In genomic region chr19:47471381-47471732, GRCh38 we compare ENCODE assay signal across 9 cellular contexts. TPM values are rescaled to one million over a fixed set of nuclear protein-coding genes. Genes with fewer than 3 reads are reported as not detected.
DNase-seq lines count a peak whose midpoint lies in the region; ATAC-seq, FAIRE-seq and TF ChIP-seq lines count a peak whose summit lies in the region.
"Had no signal": no experiment of that assay in that cellular context is flagged by ENCODE, and none has a peak within 500 bp of the region (broad histone marks: within the 10 kb centered on the region; RNA-seq: fewer than 3 reads in every experiment).

No MANE protein-coding gene starts in this region.

- WGBS in H9 (ENCODE audit: extremely low coverage, insufficient read length, low lambda C conversion rate): no CpG with 5 or more reads among the region's 16 CpGs
- WGBS in HepG2 (ENCODE audit: low lambda C conversion rate): 14% methylated on average over 8 of the region's 16 CpGs

- no peak overlapping the region for H3K27ac Mint-ChIP-seq in H9
- H3K27ac Mint-ChIP-seq: activated CD8-positive, alpha-beta memory T cell treated with anti-CD3 and anti-CD28 coated beads, Interleukin-2, amount 10 ng/mL, durations not matched to agents 7 days and 5 days had no signal

- no peak overlapping the region for H2AFZ ChIP-seq in H9 (ENCODE audit: low read length)
- H2AFZ ChIP-seq in HepG2 (ENCODE audit: low read length): no peak overlapping the region

- no peak for TF ChIP-seq EP300 in HepG2 (IDR thresholded peaks at IDR 0.05; ENCODE audit: low read depth in 2 of 2, low read length in 2 of 2)
- TF ChIP-seq EP300 in HepG2 (CRISPR knock-in tag; IDR thresholded peaks at IDR 0.05; ENCODE audit: borderline replicate concordance): no peak

- no peak overlapping the region; the same call in 1 of the 2 replicates for H3K14ac ChIP-seq in H9 (ENCODE audit: insufficient read depth, low read length)

- in situ Hi-C loops in HepG2 (cut with HindIII; ENCODE audit: extremely low pct_ligation_motif_present, low pct_unique_long_range_greater_than_20kb): no loop called here

- H4K20me1 ChIP-seq in H9 (ENCODE audit: control insufficient read depth, insufficient read depth, insufficient read length) (no peaks in the 10 kb centered on the region), HepG2 (ENCODE audit: insufficient read depth, low read length) (no peaks in the 10 kb centered on the region)

- H3K79me2 ChIP-seq in H9 (ENCODE audit: insufficient read depth, low read length) (no peaks in the 10 kb centered on the region; the same call in 1 of the 2 replicates), HepG2 (ENCODE audit: insufficient read depth, low read length) (no peaks in the 10 kb centered on the region)

- H3T11ph ChIP-seq in H9 (ENCODE audit: low read length): no peak overlapping the region

- peaks cover 25% of the 10 kb centered on the region for H3K27me3 Mint-ChIP-seq in H9 (ENCODE audit: low read depth)

- no peak overlapping the region for H3K56ac ChIP-seq in H9 (ENCODE audit: insufficient read length, low read depth, low read length)

- no peak for FAIRE-seq in HepG2 (lab: Jason Lieb, UNC)

- H2AK5ac ChIP-seq in H9 (ENCODE audit: insufficient read length, low read length): no peak overlapping the region

- H2BK12ac ChIP-seq in H9 (ENCODE audit: insufficient read length, low read depth, low read length): no peak overlapping the region

- H2BK15ac ChIP-seq in H9 (ENCODE audit: low read depth, low read length): no peak overlapping the region

- H3K18ac ChIP-seq in H9 (ENCODE audit: insufficient read length, low read depth, low read length): no peak overlapping the region

- no peak overlapping the region for H4K8ac ChIP-seq in H9 (replicated peaks; ENCODE audit: insufficient read length, low read depth, low read length)

- H3K4me2 ChIP-seq in H9 (ENCODE audit: insufficient read depth, insufficient read length, low read length) (peak overlapping the region; percentile 82), HepG2 (ENCODE audit: low read depth, low read length) (no peak overlapping the region)

- H3K27ac ChIP-seq in H9 (ENCODE audit: insufficient read length, low read depth, low read length) (no peak overlapping the region), angular gyrus (ENCODE audit: low read depth, low read length) (peak overlapping the region; percentile 84), HepG2 (ENCODE audit: extremely low read length, insufficient read depth, low read length) (no peak overlapping the region), stomach smooth muscle (ENCODE audit: low read length) (peak overlapping the region; percentile 67)

- no peak overlapping the region for H3K23ac ChIP-seq in H9 (ENCODE audit: insufficient read length, low read depth, low read length)

- H4K5ac ChIP-seq in H9 (ENCODE audit: insufficient read length, low read depth, low read length): no peak overlapping the region

- DNase-seq in H9 (no peak), HepG2 (ENCODE audit: low spot score) (no peak), AG08395 (ENCODE audit: low spot score) (no peak), midbrain (lab: John Stamatoyannopoulos, UW) (no peak)
- DNase-seq: NCI-H2107 had no signal

- H2BK120ac ChIP-seq in H9 (ENCODE audit: low read depth, low read length, poor library complexity, severe bottlenecking): no peak overlapping the region

- H3K79me1 ChIP-seq in H9 (ENCODE audit: insufficient read depth, low read depth, low read length, poor library complexity, severe bottlenecking): no peaks in the 10 kb centered on the region

- no peak for TF ChIP-seq RAD21 in HepG2 (CRISPR knock-in tag; IDR thresholded peaks at IDR 0.05)

- H3K4me3 ChIP-seq in HepG2 (replicated peaks in 1 of 3; ENCODE audit: insufficient read depth in 1 of 3, low read depth in 2 of 3, low read length in 3 of 3) (peak overlapping the region in 1 of 3 experiments; percentile 16; a peak in 1 of 6 replicates), stomach smooth muscle (ENCODE audit: low read length in 2 of 2) (peak overlapping the region; percentile 72 to 78)

- intact Hi-C loops in HepG2 (cut with micrococcal nuclease; ENCODE audit: unreplicated experiment): no loop called here

- no peak overlapping the region for H4K91ac ChIP-seq in H9 (ENCODE audit: insufficient read length, low read depth, low read length)

- H3K23me2 ChIP-seq in H9 (ENCODE audit: insufficient read length, low read depth, low read length, poor library complexity, severe bottlenecking): peaks cover 13% of the 10 kb centered on the region

- no peaks in the 10 kb centered on the region for H3K9me3 ChIP-seq in H9 (ENCODE audit: control insufficient read depth, low read depth, low read length)
- H3K9me3 ChIP-seq in HepG2 (ENCODE audit: low read length): no peaks in the 10 kb centered on the region
- no peaks in the 10 kb centered on the region for H3K9me3 ChIP-seq in stomach smooth muscle (ENCODE audit: control insufficient read depth in 2 of 2, low read length in 2 of 2)

- peaks cover 1 to 9% (median 4%) of the 10 kb centered on the region in 3 experiments; a peak in 6 of 7 replicates for H3K36me3 Mint-ChIP-seq in H9 (ENCODE audit: insufficient read depth in 1 of 3, low read depth in 3 of 3)
- H3K36me3 Mint-ChIP-seq: activated CD8-positive, alpha-beta memory T cell treated with anti-CD3 and anti-CD28 coated beads, Interleukin-2, amount 10 ng/mL, durations not matched to agents 7 days and 5 days had no signal

- H3K4ac ChIP-seq in H9 (ENCODE audit: low read depth, low read length): no peak overlapping the region

- peaks cover 7% of the 10 kb centered on the region; the same call in 1 of the 2 replicates for H3K4me1 ChIP-seq in H9 (ENCODE audit: insufficient read depth, low read length)
- H3K4me1 ChIP-seq in HepG2 (ENCODE audit: insufficient read depth, low read length): peaks cover 6% of the 10 kb centered on the region; the same call in 1 of the 2 replicates
- peaks cover 38% of the 10 kb centered on the region for H3K4me1 ChIP-seq in stomach smooth muscle (ENCODE audit: control insufficient read depth, insufficient read depth, low read length)

- TF ChIP-seq POLR2A in HepG2 (IDR thresholded peaks at IDR 0.05; ENCODE audit: insufficient read depth in 1 of 2, low read depth in 2 of 2, low read length in 2 of 2): no peak

- BruUV-seq in HepG2 (replicated peaks; lab: Mats Ljungman, UMichigan): no TSS peak

- CTCF ChIA-PET in HepG2 (lab: Yijun Ruan, JAX; ENCODE audit: low intra/inter-chr PET ratio, low total read pairs): no interaction called here

- POLR2A ChIA-PET in HepG2 (lab: Yijun Ruan, JAX): no interaction called here

- H3K36me3 ChIP-seq in HepG2 (replicated peaks in 1 of 2; ENCODE audit: control insufficient read depth in 1 of 2, insufficient read depth in 2 of 2, low read length in 2 of 2) (no peaks in the 10 kb centered on the region), stomach smooth muscle (ENCODE audit: control insufficient read depth in 2 of 2, insufficient read depth in 2 of 2, low read length in 2 of 2) (no peaks in the 10 kb centered on the region)

- H3K27me3 ChIP-seq in H9 (ENCODE audit: insufficient read depth, low read length): no peaks in the 10 kb centered on the region
- H3K27me3 ChIP-seq in HepG2 (ENCODE audit: control insufficient read depth in 1 of 2, insufficient read depth in 2 of 2, low read length in 2 of 2): peaks cover 3 to 43% of the 10 kb centered on the region in 2 experiments; a peak in 4 of 5 replicates
- peaks cover 0 to 2% of the 10 kb centered on the region in 2 donors for H3K27me3 ChIP-seq in stomach smooth muscle (ENCODE audit: control insufficient read depth in 1 of 2, insufficient read depth in 2 of 2, low read length in 2 of 2)

- ATAC-seq in HepG2 (peak; percentile 21; the same call in 2 of the 3 replicates), HG03159 (IDR thresholded peaks at IDR 0.05; ENCODE audit: unreplicated experiment) (no peak)

- H2BK5ac ChIP-seq in H9 (ENCODE audit: insufficient read length, low read length): no peak overlapping the region

- H3K4me1 Mint-ChIP-seq in H9: peaks cover 19 to 39% of the 10 kb centered on the region in 2 experiments

- no peak for TF ChIP-seq CTCF in H9 (conservative IDR thresholded peaks at IDR 0.05)
- no peak for TF ChIP-seq CTCF in HepG2 (CRISPR knock-in tag; IDR thresholded peaks at IDR 0.05)

- peak overlapping the region; percentile 78 to 85 for H3K4me3 Mint-ChIP-seq in H9
- H3K4me3 Mint-ChIP-seq: activated CD8-positive, alpha-beta memory T cell treated with anti-CD3 and anti-CD28 coated beads, Interleukin-2, amount 10 ng/mL, durations not matched to agents 7 days and 5 days had no signal

- no peak overlapping the region for H2BK20ac ChIP-seq in H9 (ENCODE audit: low read depth, low read length, poor library complexity, severe bottlenecking)

- H3K9me3 Mint-ChIP-seq in H9: no peaks in the 10 kb centered on the region; a peak in 1 of 5 replicates

- H3K9ac ChIP-seq in H9 (ENCODE audit: extremely low read depth, insufficient read length, low read length) (no peak overlapping the region), HepG2 (ENCODE audit: insufficient read depth, low read depth, low read length) (no peak overlapping the region), stomach smooth muscle (ENCODE audit: low read length in 2 of 2) (peak overlapping the region; percentile 74 to 76)

RNA-seq across cellular contexts. Expression of gene SLC8A2, which starts 0.3 kb away (rescaled TPM):
- total RNA-seq in H9 (2021): 10.7 and 11.3 TPM in 2 replicates
- total RNA-seq in HepG2 (2016; rRNA removed; fragmentation: Illumina TruSeq; extraction: Trizol): 0.02 TPM in 1 of 2 replicates, not detected in the other
- total RNA-seq in HepG2 (2016; cell fraction: cytosol; rRNA removed; fragmentation: Illumina TruSeq; extraction: Trizol; ENCODE audit: low read depth): not detected in 2 replicates
- total RNA-seq in HepG2 (2016; cell fraction: insoluble cytoplasmic fraction; rRNA removed; fragmentation: Illumina TruSeq; extraction: Trizol): not detected in 2 replicates
- not detected in 2 replicates for total RNA-seq in HepG2 (2016; cell fraction: membrane; rRNA removed; fragmentation: Illumina TruSeq; extraction: Trizol)
- total RNA-seq in HepG2 (2016; cell fraction: nucleus; rRNA removed; fragmentation: Illumina TruSeq; extraction: Trizol): not detected in 2 replicates
- 0.09 TPM in 1 of 2 replicates, not detected in the other for polyA plus RNA-seq in HepG2 (2011; rRNA removed)
- polyA plus RNA-seq in HepG2 (2011; cell fraction: cytosol; rRNA removed): 0.09 and 0.12 TPM in 2 replicates
- polyA plus RNA-seq in HepG2 (2011; cell fraction: nucleus; rRNA removed): 0.19 and 0.51 TPM in 2 replicates
- 0.07 TPM in 1 of 2 replicates, not detected in the other for polyA plus RNA-seq in HepG2 (2012)
- polyA plus RNA-seq in HepG2 (2016; cell fraction: cytosol; fragmentation: Illumina TruSeq; extraction: Trizol; ENCODE audit: low read depth): not detected in 2 replicates
- polyA plus RNA-seq in HepG2 (2016; cell fraction: insoluble cytoplasmic fraction; fragmentation: Illumina TruSeq; extraction: Trizol; ENCODE audit: low read depth): not detected in 2 replicates
- polyA plus RNA-seq in HepG2 (2016; cell fraction: membrane; fragmentation: Illumina TruSeq; extraction: Trizol; ENCODE audit: low read depth): not detected in 2 replicates
- polyA plus RNA-seq in HepG2 (2016; cell fraction: nucleus; fragmentation: Illumina TruSeq; extraction: Trizol; ENCODE audit: insufficient read depth, low read depth): not detected in 2 replicates
- polyA minus RNA-seq in HepG2 (2011; rRNA and poly(A)+ RNA removed; ENCODE audit: low replicate concordance): 0.78 TPM in 1 of 2 replicates, not detected in the other
- not detected in 2 replicates for polyA minus RNA-seq in HepG2 (2011; cell fraction: cytosol; rRNA and poly(A)+ RNA removed)
- not detected in 2 replicates for polyA minus RNA-seq in HepG2 (2011; cell fraction: nucleus; rRNA and poly(A)+ RNA removed)

RNA-seq across cellular contexts. Expression of gene KPTN, which starts 12.7 kb away (rescaled TPM):
- total RNA-seq in H9 (2021) (33.6 and 35.4 TPM in 2 replicates), HepG2 (2016; rRNA removed; fragmentation: Illumina TruSeq; extraction: Trizol) (8.4 and 9.1 TPM in 2 replicates)
- 2.8 and 3.3 TPM in 2 replicates for total RNA-seq in HepG2 (2016; cell fraction: cytosol; rRNA removed; fragmentation: Illumina TruSeq; extraction: Trizol; ENCODE audit: low read depth)
- 8.2 and 10.6 TPM in 2 replicates for total RNA-seq in HepG2 (2016; cell fraction: insoluble cytoplasmic fraction; rRNA removed; fragmentation: Illumina TruSeq; extraction: Trizol)
- total RNA-seq in HepG2 (2016; cell fraction: membrane; rRNA removed; fragmentation: Illumina TruSeq; extraction: Trizol): 4.2 and 6.5 TPM in 2 replicates
- 9.8 and 13.4 TPM in 2 replicates for total RNA-seq in HepG2 (2016; cell fraction: nucleus; rRNA removed; fragmentation: Illumina TruSeq; extraction: Trizol)
- polyA plus RNA-seq in HepG2 (2011; rRNA removed): 13.3 and 17.6 TPM in 2 replicates
- polyA plus RNA-seq in HepG2 (2011; cell fraction: cytosol; rRNA removed): 8.3 and 11.4 TPM in 2 replicates
- 48.6 and 50.4 TPM in 2 replicates for polyA plus RNA-seq in HepG2 (2011; cell fraction: nucleus; rRNA removed)
- polyA plus RNA-seq in HepG2 (2012): 9.8 and 14.4 TPM in 2 replicates
- 4.3 and 5.1 TPM in 2 replicates for polyA plus RNA-seq in HepG2 (2016; cell fraction: cytosol; fragmentation: Illumina TruSeq; extraction: Trizol; ENCODE audit: low read depth)
- 14.4 and 17.5 TPM in 2 replicates for polyA plus RNA-seq in HepG2 (2016; cell fraction: insoluble cytoplasmic fraction; fragmentation: Illumina TruSeq; extraction: Trizol; ENCODE audit: low read depth)
- 5.2 and 7.2 TPM in 2 replicates for polyA plus RNA-seq in HepG2 (2016; cell fraction: membrane; fragmentation: Illumina TruSeq; extraction: Trizol; ENCODE audit: low read depth)
- polyA plus RNA-seq in HepG2 (2016; cell fraction: nucleus; fragmentation: Illumina TruSeq; extraction: Trizol; ENCODE audit: insufficient read depth, low read depth): 29.6 and 30.0 TPM in 2 replicates
- 8.3 and 15.8 TPM in 2 replicates for polyA minus RNA-seq in HepG2 (2011; rRNA and poly(A)+ RNA removed; ENCODE audit: low replicate concordance)
- 5.2 TPM in 2 replicates for polyA minus RNA-seq in HepG2 (2011; cell fraction: cytosol; rRNA and poly(A)+ RNA removed)
- 3.2 and 5.5 TPM in 2 replicates for polyA minus RNA-seq in HepG2 (2011; cell fraction: nucleus; rRNA and poly(A)+ RNA removed)

RNA-seq across cellular contexts. Expression of gene NAPA, which starts 43.5 kb away (rescaled TPM):
- 62.3 and 62.8 TPM in 2 replicates for total RNA-seq in H9 (2021)
- total RNA-seq in HepG2 (2016; rRNA removed; fragmentation: Illumina TruSeq; extraction: Trizol): 32.6 and 36.5 TPM in 2 replicates
- total RNA-seq in HepG2 (2016; cell fraction: cytosol; rRNA removed; fragmentation: Illumina TruSeq; extraction: Trizol; ENCODE audit: low read depth): 10.7 and 16.6 TPM in 2 replicates
- total RNA-seq in HepG2 (2016; cell fraction: insoluble cytoplasmic fraction; rRNA removed; fragmentation: Illumina TruSeq; extraction: Trizol): 32.5 and 33.2 TPM in 2 replicates
- 17.7 and 25.0 TPM in 2 replicates for total RNA-seq in HepG2 (2016; cell fraction: membrane; rRNA removed; fragmentation: Illumina TruSeq; extraction: Trizol)
- total RNA-seq in HepG2 (2016; cell fraction: nucleus; rRNA removed; fragmentation: Illumina TruSeq; extraction: Trizol): 19.1 and 19.4 TPM in 2 replicates
- 65.9 and 74.4 TPM in 2 replicates for polyA plus RNA-seq in HepG2 (2011; rRNA removed)
- polyA plus RNA-seq in HepG2 (2011; cell fraction: cytosol; rRNA removed): 50.7 and 64.2 TPM in 2 replicates
- 64.5 and 68.0 TPM in 2 replicates for polyA plus RNA-seq in HepG2 (2011; cell fraction: nucleus; rRNA removed)
- polyA plus RNA-seq in HepG2 (2012): 39.7 and 50.3 TPM in 2 replicates
- 18.1 and 25.6 TPM in 2 replicates for polyA plus RNA-seq in HepG2 (2016; cell fraction: cytosol; fragmentation: Illumina TruSeq; extraction: Trizol; ENCODE audit: low read depth)
- polyA plus RNA-seq in HepG2 (2016; cell fraction: insoluble cytoplasmic fraction; fragmentation: Illumina TruSeq; extraction: Trizol; ENCODE audit: low read depth): 52.2 and 60.3 TPM in 2 replicates
- 32.1 and 34.6 TPM in 2 replicates for polyA plus RNA-seq in HepG2 (2016; cell fraction: membrane; fragmentation: Illumina TruSeq; extraction: Trizol; ENCODE audit: low read depth)
- polyA plus RNA-seq in HepG2 (2016; cell fraction: nucleus; fragmentation: Illumina TruSeq; extraction: Trizol; ENCODE audit: insufficient read depth, low read depth): 41.7 and 44.1 TPM in 2 replicates
- 73.3 and 108 TPM in 2 replicates for polyA minus RNA-seq in HepG2 (2011; rRNA and poly(A)+ RNA removed; ENCODE audit: low replicate concordance)
- polyA minus RNA-seq in HepG2 (2011; cell fraction: cytosol; rRNA and poly(A)+ RNA removed): 36.3 and 43.3 TPM in 2 replicates
- 20.6 and 26.2 TPM in 2 replicates for polyA minus RNA-seq in HepG2 (2011; cell fraction: nucleus; rRNA and poly(A)+ RNA removed)

RNA-seq across cellular contexts. Expression of gene MEIS3, which starts 52.0 kb away (rescaled TPM):
- total RNA-seq in H9 (2021): 43.8 and 44.0 TPM in 2 replicates
- total RNA-seq in HepG2 (2016; rRNA removed; fragmentation: Illumina TruSeq; extraction: Trizol): 0.09 and 1.2 TPM in 2 replicates
- 1.1 and 1.5 TPM in 2 replicates for total RNA-seq in HepG2 (2016; cell fraction: cytosol; rRNA removed; fragmentation: Illumina TruSeq; extraction: Trizol; ENCODE audit: low read depth)
- not detected in 2 replicates for total RNA-seq in HepG2 (2016; cell fraction: insoluble cytoplasmic fraction; rRNA removed; fragmentation: Illumina TruSeq; extraction: Trizol)
- 0.52 and 0.62 TPM in 2 replicates for total RNA-seq in HepG2 (2016; cell fraction: membrane; rRNA removed; fragmentation: Illumina TruSeq; extraction: Trizol)
- not detected in 2 replicates for total RNA-seq in HepG2 (2016; cell fraction: nucleus; rRNA removed; fragmentation: Illumina TruSeq; extraction: Trizol)
- polyA plus RNA-seq in HepG2 (2011; rRNA removed): 0.70 and 0.94 TPM in 2 replicates
- polyA plus RNA-seq in HepG2 (2011; cell fraction: cytosol; rRNA removed): 0.39 and 0.59 TPM in 2 replicates
- 2.3 and 2.8 TPM in 2 replicates for polyA plus RNA-seq in HepG2 (2011; cell fraction: nucleus; rRNA removed)
- polyA plus RNA-seq in HepG2 (2012): 0.25 and 0.93 TPM in 2 replicates
- polyA plus RNA-seq in HepG2 (2016; cell fraction: cytosol; fragmentation: Illumina TruSeq; extraction: Trizol; ENCODE audit: low read depth): 0.09 and 0.23 TPM in 2 replicates
- polyA plus RNA-seq in HepG2 (2016; cell fraction: insoluble cytoplasmic fraction; fragmentation: Illumina TruSeq; extraction: Trizol; ENCODE audit: low read depth): not detected in 2 replicates
- polyA plus RNA-seq in HepG2 (2016; cell fraction: membrane; fragmentation: Illumina TruSeq; extraction: Trizol; ENCODE audit: low read depth): 0.41 and 0.55 TPM in 2 replicates
- 0.29 TPM in 1 of 2 replicates, not detected in the other for polyA plus RNA-seq in HepG2 (2016; cell fraction: nucleus; fragmentation: Illumina TruSeq; extraction: Trizol; ENCODE audit: insufficient read depth, low read depth)
- 0.82 and 12.4 TPM in 2 replicates for polyA minus RNA-seq in HepG2 (2011; rRNA and poly(A)+ RNA removed; ENCODE audit: low replicate concordance)
- 0.69 and 0.70 TPM in 2 replicates for polyA minus RNA-seq in HepG2 (2011; cell fraction: cytosol; rRNA and poly(A)+ RNA removed)
- 0.50 and 0.64 TPM in 2 replicates for polyA minus RNA-seq in HepG2 (2011; cell fraction: nucleus; rRNA and poly(A)+ RNA removed)
- total RNA-seq: activated CD8-positive, alpha-beta memory T cell treated with anti-CD3 and anti-CD28 coated beads, Interleukin-2, amount 10 ng/mL, durations not matched to agents 7 days and 5 days had no signal

Comparison
In these comparisons a context has a peak if more than half of its experiments do, and no peak if none do; other contexts are left out.
1. H3K27ac ChIP-seq: peak in angular gyrus (single experiment) and stomach smooth muscle (single experiment); none in H9 (single experiment) and HepG2 (single experiment).
2. H3K9ac ChIP-seq: peak in stomach smooth muscle (2 of 2); none in H9 (single experiment) and HepG2 (single experiment).